15 cellular contexts compared by ENCODE assay signal in genomic region chr2:223314831-223315230, GRCh38.
DNase-seq lines count a peak whose midpoint lies in the region; ATAC-seq and TF ChIP-seq lines count a peak whose summit lies in the region.
"Had no signal": no experiment of that assay in that cellular context is flagged by ENCODE, and none has a peak within 500 bp of the region (broad histone marks: within the 10 kb centered on the region; RNA-seq: fewer than 3 reads in every experiment).

No MANE protein-coding gene starts in this region.

- TF ChIP-seq CTCF in astrocyte of the spinal cord (IDR thresholded peaks at IDR 0.05; ENCODE audit: low read depth, low read length): no peak

- DNase-seq in EH (ENCODE audit: low read depth) (peak; percentile 49), M059J (ENCODE audit: low read depth) (peak; percentile 70), astrocyte of the spinal cord (ENCODE audit: low read depth, low spot score) (peak; percentile 47), myocyte (ENCODE audit: low read depth) (peak; percentile 41), Right ventricle myocardium inferior (ENCODE audit: missing footprints) (no peak)
- DNase-seq: CD4-positive, alpha-beta T cell; NCI-H1092 treated with DMSO at 0.1 percent for 48 hours; NCI-H1694; NCI-H524; PC-9; T-helper 17 cell had no signal

- intact Hi-C loops in Right ventricle myocardium inferior (cut with DNase I): no loop called here

- H3K4me3 ChIP-seq in astrocyte of the spinal cord (ENCODE audit: low read depth, low read length): no peak overlapping the region
- H3K4me3 ChIP-seq: K562, PC-9 had no signal

- ATAC-seq in Right ventricle myocardium inferior: no peak
- ATAC-seq in GM18867 (IDR thresholded peaks at IDR 0.05; ENCODE audit: unreplicated experiment): no peak
- ATAC-seq in GM18498 (IDR thresholded peaks at IDR 0.05; ENCODE audit: unreplicated experiment): no peak
- no peak for ATAC-seq in HG02642 (IDR thresholded peaks at IDR 0.05; ENCODE audit: poor library complexity, unreplicated experiment)
- ATAC-seq: K562, T-helper 17 cell had no signal

- in situ Hi-C loops in astrocyte of the spinal cord (cut with HindIII; ENCODE audit: low sequenced_read_pairs): no loop called here
